ENCODE assay signal across 10 cellular contexts in the genomic region with DNA sequence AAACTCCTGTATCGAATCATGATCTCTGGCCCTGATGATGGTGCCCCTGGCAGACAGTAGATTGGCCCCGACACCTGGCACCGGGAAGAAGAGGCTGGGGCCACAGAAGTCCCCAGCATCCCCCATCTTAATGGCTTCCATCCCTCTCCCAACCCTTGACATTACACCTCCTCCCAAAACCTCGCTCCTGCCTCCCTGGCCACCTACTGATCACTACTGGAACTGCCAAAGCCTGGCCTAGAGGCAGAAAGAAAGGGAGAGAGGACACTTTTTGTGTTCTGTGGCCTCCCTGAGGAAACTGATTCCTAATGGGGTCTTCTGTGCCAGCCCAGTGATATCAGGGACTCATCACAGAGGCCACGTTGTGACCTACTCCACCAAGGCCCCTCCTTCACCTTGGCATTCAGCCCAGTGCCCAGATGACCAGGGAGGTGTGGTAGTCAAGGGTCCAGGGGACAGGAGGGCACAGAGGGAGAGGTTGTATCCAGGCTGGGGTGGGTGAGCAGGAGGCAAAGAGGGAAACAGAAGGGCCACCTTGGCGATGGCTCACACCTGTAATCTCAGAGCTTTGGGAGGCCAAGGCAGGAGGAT. TPM values are rescaled to one million over a fixed set of nuclear protein-coding genes. Genes with fewer than 3 reads are reported as not detected.
DNase-seq lines count a peak whose midpoint lies in the region; ATAC-seq, FAIRE-seq and TF ChIP-seq lines count a peak whose summit lies in the region.
"Had no signal": no experiment of that assay in that cellular context is flagged by ENCODE, and none has a peak within 500 bp of the region (broad histone marks: within the 10 kb centered on the region; RNA-seq: fewer than 3 reads in every experiment).

No MANE protein-coding gene starts in this region.

- RAD21 ChIA-PET in GM12878 (lab: Charles Lee; ENCODE audit: unreplicated experiment), result no interaction called here

- no peak overlapping the region for H2AFZ ChIP-seq in OCI-LY1 (ENCODE audit: low read length)
- no peak overlapping the region for H2AFZ ChIP-seq in GM12878 (ENCODE audit: control insufficient read depth, low read depth, low read length)
- H2AFZ ChIP-seq: parathyroid adenoma had no signal

- FAIRE-seq in GM12878 (lab: Jason Lieb, UNC) (peak; percentile 59), pancreas (lab: Jason Lieb, UNC) (no peak)

- TF ChIP-seq RAD21 in GM12878 (IDR thresholded peaks at IDR 0.05; ENCODE audit: insufficient read depth, low read depth, low read length), result peak; percentile 57

- no peaks in the 10 kb centered on the region for H3F3A ChIP-seq in OCI-LY1 (ENCODE audit: insufficient read depth, low read length)

- ATAC-seq in GM12878 (peak; percentile 84), pancreas (peak in 3 of 4 donors; percentile 44 to 62 (median 58)), GM18502 (IDR thresholded peaks at IDR 0.05; ENCODE audit: poor library complexity, unreplicated experiment) (no peak), GM18861 (IDR thresholded peaks at IDR 0.05; ENCODE audit: unreplicated experiment) (no peak)
- ATAC-seq: CD8-positive, alpha-beta T cell had no signal

- intact Hi-C loops in GM12878 (cut with micrococcal nuclease; ENCODE audit: unreplicated experiment) (loop anchor here (5.0 kb wide), 1 partner anchor 61 kb away; no protein-coding TSS in a partner anchor), pancreas (cut with DNase I) (no loop called here)

- H3K9me3 ChIP-seq in OCI-LY1 (ENCODE audit: low read length), result no peaks in the 10 kb centered on the region; the same call in 1 of the 2 replicates
- H3K9me3 ChIP-seq in GM12878 (replicated peaks; ENCODE audit: control insufficient read depth, insufficient read depth, low read length), result no peaks in the 10 kb centered on the region
- no peaks in the 10 kb centered on the region for H3K9me3 ChIP-seq in pancreas

- no TSS peak for BruUV-seq in GM12878 (replicated peaks; lab: Mats Ljungman, UMichigan)

- H3K27ac ChIP-seq in OCI-LY1 (ENCODE audit: low read depth, low read length, poor library complexity, severe bottlenecking) (no peak overlapping the region), GM12878 (ENCODE audit: control insufficient read depth, insufficient read depth) (no peak overlapping the region), pancreas (no peak overlapping the region)
- H3K27ac ChIP-seq: parathyroid adenoma had no signal

- H3K27me3 ChIP-seq in OCI-LY1 (ENCODE audit: insufficient read depth, low read length), result no peaks in the 10 kb centered on the region
- H3K27me3 ChIP-seq in GM12878 (replicated peaks in 1 of 2; ENCODE audit: control insufficient read depth in 2 of 2, insufficient read depth in 2 of 2, low read length in 1 of 2), result no peaks in the 10 kb centered on the region
- H3K27me3 ChIP-seq in pancreas, result no peaks in the 10 kb centered on the region

- TF ChIP-seq CTCF in OCI-LY1 (IDR thresholded peaks at IDR 0.05; ENCODE audit: low read length), result peak; percentile 54
- peak; percentile 40 to 76 (median 68) for TF ChIP-seq CTCF in GM12878 (IDR thresholded peaks at IDR 0.05 in 2 of 3, conservative IDR thresholded peaks at IDR 0.05 in 1 of 3; ENCODE audit: control insufficient read depth in 2 of 3, extremely low read depth in 1 of 3, insufficient read depth in 1 of 3, low read depth in 3 of 3, low read length in 3 of 3)
- TF ChIP-seq CTCF in pancreas (IDR thresholded peaks at IDR 0.05), result peak; percentile 14 to 35 (median 32)

- H3K79me2 ChIP-seq in OCI-LY1 (ENCODE audit: insufficient read depth, low read length) (no peaks in the 10 kb centered on the region), GM12878 (ENCODE audit: control insufficient read depth, insufficient read depth, low read length) (no peaks in the 10 kb centered on the region)
- H3K79me2 ChIP-seq: parathyroid adenoma had no signal

- DNase-seq in NCI-H510A treated with DMSO at 0.1 percent for 48 hours (lab: John Stamatoyannopoulos, UW) (peak; percentile 3), NCI-H510A (lab: John Stamatoyannopoulos, UW) (no peak), GM12878 (ENCODE audit: low read depth, low spot score) (no peak), pancreas (no peak), NCI-H1436 (lab: John Stamatoyannopoulos, UW) (no peak)

- POLR2A ChIA-PET in GM12878 (lab: Charles Lee), result no interaction called here

- no peak for TF ChIP-seq POLR2A in GM12878 (IDR thresholded peaks at IDR 0.05; ENCODE audit: low read depth, low read length)

- WGBS in GM12878 (ENCODE audit: insufficient coverage, insufficient replicate concordance, low lambda C conversion rate, missing lambda C conversion rate), result 55% methylated on average over 6 of the region's 6 CpGs
- 67 to 72% methylated on average over 6 of the region's 6 CpGs for WGBS in pancreas, 2 donors

- CTCF ChIA-PET in GM12878 (lab: Yijun Ruan, JAX), result no interaction called here

- H3K36me3 ChIP-seq in OCI-LY1 (ENCODE audit: insufficient read depth, low read length), result no peaks in the 10 kb centered on the region
- H3K36me3 ChIP-seq in GM12878 (ENCODE audit: control insufficient read depth in 2 of 2, insufficient read depth in 2 of 2, low read length in 1 of 2), result no peaks in the 10 kb centered on the region
- H3K36me3 ChIP-seq in pancreas, result no peaks in the 10 kb centered on the region

- no peaks in the 10 kb centered on the region for H3K4me1 ChIP-seq in OCI-LY1 (ENCODE audit: insufficient read depth, low read length, severe bottlenecking)
- H3K4me1 ChIP-seq in GM12878 (ENCODE audit: control insufficient read depth, insufficient read depth, low read length), result no peaks in the 10 kb centered on the region
- H3K4me1 ChIP-seq in pancreas, result no peaks in the 10 kb centered on the region
- H3K4me1 ChIP-seq: parathyroid adenoma had no signal

- no peak for TF ChIP-seq EP300 in GM12878 (IDR thresholded peaks at IDR 0.05; ENCODE audit: borderline replicate concordance in 1 of 2, control insufficient read depth in 1 of 2, low read depth in 2 of 2, low read length in 2 of 2)

- H4K20me1 ChIP-seq in OCI-LY1 (ENCODE audit: insufficient read depth, low read length) (no peaks in the 10 kb centered on the region), GM12878 (ENCODE audit: control insufficient read depth, insufficient read depth) (no peaks in the 10 kb centered on the region; the same call in 1 of the 2 replicates)

- H3K4me2 ChIP-seq in OCI-LY1 (ENCODE audit: low read length) (no peak overlapping the region), GM12878 (ENCODE audit: control insufficient read depth, insufficient read depth) (no peak overlapping the region)

- no peak overlapping the region for H3K9ac ChIP-seq in OCI-LY1 (ENCODE audit: low read length)
- no peak overlapping the region for H3K9ac ChIP-seq in GM12878 (ENCODE audit: control insufficient read depth, insufficient read depth, low read length)
- H3K9ac ChIP-seq: parathyroid adenoma had no signal

- H3K4me3 ChIP-seq in OCI-LY1 (ENCODE audit: low read depth, low read length, poor library complexity, severe bottlenecking) (no peak overlapping the region), GM12878 (no peak overlapping the region), pancreas (no peak overlapping the region)

- no peaks in the 10 kb centered on the region for H3K9me2 ChIP-seq in OCI-LY1 (ENCODE audit: low read depth, low read length)

- in situ Hi-C loops in GM12878 (cut with MboI), result no loop called here

- SMC1A ChIA-PET in GM12878 (lab: Charles Lee; ENCODE audit: uncharacterized antibody, unreplicated experiment), result no interaction called here

TF ChIP-seq in GM12878, 131 proteins besides CTCF, POLR2A, EP300 and RAD21:
- TF ChIP-seq IKZF2 (IDR thresholded peaks at IDR 0.05), result no peak
- peak; percentile 46 for TF ChIP-seq SMC3 (IDR thresholded peaks at IDR 0.05; ENCODE audit: borderline replicate concordance, low read length)

RNA-seq across cellular contexts. Expression of gene C20orf173, which starts 6.1 kb away (rescaled TPM):
- not detected in 2 replicates for total RNA-seq in GM12878 (2013; cell fraction: nucleolus; rRNA removed)
- total RNA-seq in GM12878 (2014; rRNA removed) (not detected in 2 replicates), GM12878 (2014; rRNA removed; fragmentation: Illumina TruSeq; extraction: Trizol) (not detected in 2 replicates), GM12878 (2021) (not detected in 2 replicates), pancreas (not detected)
- not detected for polyA plus RNA-seq in GM12878 (2011; ENCODE audit: low read depth)
- polyA plus RNA-seq in GM12878 (2011; rRNA removed) (not detected in 2 replicates), GM12878 (2014; fragmentation: Illumina TruSeq; extraction: Trizol) (not detected in 2 replicates), GM12878 (2014; fragmentation: Nextera tagmentation; extraction: Ambion mirVana) (not detected), GM12878 (2014; rRNA removed) (not detected in 2 replicates), GM12878 (2016; fragmentation: Nextera tagmentation; extraction: Ambion mirVana) (not detected), pancreas (not detected)
- not detected in 2 replicates for polyA plus RNA-seq in GM12878 (2011; cell fraction: cytosol; rRNA removed)
- polyA plus RNA-seq in GM12878 (2011; cell fraction: nucleus; rRNA removed), result not detected in 2 replicates
- polyA plus RNA-seq in GM12878 (2012), result not detected in 2 replicates
- not detected in 2 replicates for polyA minus RNA-seq in GM12878 (2011; rRNA and poly(A)+ RNA removed)
- polyA minus RNA-seq in GM12878 (2011; cell fraction: cytosol; rRNA and poly(A)+ RNA removed), result not detected in 2 replicates
- not detected in 2 replicates for polyA minus RNA-seq in GM12878 (2011; cell fraction: nucleus; rRNA and poly(A)+ RNA removed)
- total RNA-seq: CD8-positive, alpha-beta T cell had no signal

RNA-seq across cellular contexts. Expression of gene ERGIC3, which starts 18.5 kb away (rescaled TPM):
- total RNA-seq in GM12878 (2013; cell fraction: nucleolus; rRNA removed), result 81.3 and 83.1 TPM in 2 replicates
- total RNA-seq in GM12878 (2014; rRNA removed), result 119 and 121 TPM in 2 replicates
- total RNA-seq in GM12878 (2014; rRNA removed; fragmentation: Illumina TruSeq; extraction: Trizol), result 114 and 116 TPM in 2 replicates
- total RNA-seq in GM12878 (2021), result 142 and 149 TPM in 2 replicates
- 250 TPM for polyA plus RNA-seq in GM12878 (2011; ENCODE audit: low read depth)
- polyA plus RNA-seq in GM12878 (2011; rRNA removed), result 132 and 210 TPM in 2 replicates
- 267 and 311 TPM in 2 replicates for polyA plus RNA-seq in GM12878 (2011; cell fraction: cytosol; rRNA removed)
- 261 and 310 TPM in 2 replicates for polyA plus RNA-seq in GM12878 (2011; cell fraction: nucleus; rRNA removed)
- 202 and 229 TPM in 2 replicates for polyA plus RNA-seq in GM12878 (2012)
- 143 and 148 TPM in 2 replicates for polyA plus RNA-seq in GM12878 (2014; fragmentation: Illumina TruSeq; extraction: Trizol)
- 100 to 1,000 TPM; 159 to 205 TPM for polyA plus RNA-seq in GM12878 (2014; fragmentation: Nextera tagmentation; extraction: Ambion mirVana)
- 129 and 130 TPM in 2 replicates for polyA plus RNA-seq in GM12878 (2014; rRNA removed)
- 100 to 1,000 TPM in 1 of 2 experiments, 10 to 100 TPM in 1; 90.4 to 101 TPM for polyA plus RNA-seq in GM12878 (2016; fragmentation: Nextera tagmentation; extraction: Ambion mirVana)
- 253 and 261 TPM in 2 replicates for polyA minus RNA-seq in GM12878 (2011; rRNA and poly(A)+ RNA removed)
- 54.1 and 60.4 TPM in 2 replicates for polyA minus RNA-seq in GM12878 (2011; cell fraction: cytosol; rRNA and poly(A)+ RNA removed)
- 30.6 and 48.4 TPM in 2 replicates for polyA minus RNA-seq in GM12878 (2011; cell fraction: nucleus; rRNA and poly(A)+ RNA removed)
- total RNA-seq in pancreas, result 100 to 1,000 TPM; 112 to 167 (median 124) TPM
- 100 to 1,000 TPM; 160 to 168 TPM for polyA plus RNA-seq in pancreas

Comparison
In these comparisons a context has a peak if more than half of its experiments do, and no peak if none do; other contexts are left out.
1. ATAC-seq: peak in GM12878 (single experiment) and pancreas (3 of 4); none in GM18502 (single experiment) and GM18861 (single experiment).
2. Peak in every context shown above with its lines, with median percentiles within 50 percentile points of each other: CTCF ChIP-seq.